9 cellular contexts compared by ENCODE assay signal in genomic region chr11:65452806-65453490, GRCh38. TPM values are rescaled to one million over a fixed set of nuclear protein-coding genes. Genes with fewer than 3 reads are reported as not detected.
DNase-seq lines count a peak whose midpoint lies in the region; ATAC-seq, FAIRE-seq and TF ChIP-seq lines count a peak whose summit lies in the region.
"Had no signal": no experiment of that assay in that cellular context is flagged by ENCODE, and none has a peak within 500 bp of the region (broad histone marks: within the 10 kb centered on the region; RNA-seq: fewer than 3 reads in every experiment).

No MANE protein-coding gene starts in this region.

- TF ChIP-seq POLR2A in K562 (conservative IDR thresholded peaks at IDR 0.05): no peak

- H3K27me3 ChIP-seq in K562 (ENCODE audit: control insufficient read depth in 2 of 2, insufficient read depth in 2 of 2, low read length in 2 of 2): no peaks in the 10 kb centered on the region

- H3K27me3 Mint-ChIP-seq in mesothelial cell of epicardium (ENCODE audit: low read depth): no peaks in the 10 kb centered on the region

- H3K27ac Mint-ChIP-seq in mesothelial cell of epicardium: peak overlapping the region; percentile 83

- H4K20me1 ChIP-seq in K562 (replicated peaks; ENCODE audit: control insufficient read depth, insufficient read depth, low read length): peaks cover 3% of the 10 kb centered on the region; the same call in 1 of the 2 replicates

- no peaks in the 10 kb centered on the region for H3K9me1 ChIP-seq in K562 (ENCODE audit: control insufficient read depth, insufficient read depth, low read length)

- intact Hi-C loops in K562 (cut with micrococcal nuclease): no loop called here
- intact Hi-C loops in left colon (cut with DNase I, micrococcal nuclease): no loop called here

- peaks cover 33% of the 10 kb centered on the region for H3K79me2 ChIP-seq in K562 (ENCODE audit: control insufficient read depth, insufficient read depth, low read length)

- no TSS peak for BruUV-seq in K562 (replicated peaks; lab: Mats Ljungman, UMichigan)

- FAIRE-seq in K562 (lab: Jason Lieb, UNC): no peak

- WGBS in K562 (ENCODE audit: insufficient coverage, low coverage, missing lambda C conversion rate): 54% methylated on average over 8 of the region's 8 CpGs

- H3K4me1 Mint-ChIP-seq in mesothelial cell of epicardium: peaks cover 23% of the 10 kb centered on the region

- ATAC-seq in K562: no peak
- no peak for ATAC-seq in HG03280 (IDR thresholded peaks at IDR 0.05; ENCODE audit: unreplicated experiment)
- ATAC-seq in left colon: no peak

- H3K4me2 ChIP-seq in K562 (ENCODE audit: insufficient read depth, low read length): no peak overlapping the region
- H3K4me2 ChIP-seq: KMS-11 had no signal

- CTCF ChIA-PET in K562 (lab: Yijun Ruan, JAX; ENCODE audit: low intra/inter-chr PET ratio): no interaction called here

- TF ChIP-seq EP300 in K562 (IDR thresholded peaks at IDR 0.05; ENCODE audit: low read length): no peak

- no peaks in the 10 kb centered on the region for H3K9me3 ChIP-seq in K562 (replicated peaks; ENCODE audit: control insufficient read depth, insufficient read depth, low read depth, low read length)

- H3K9me3 Mint-ChIP-seq in mesothelial cell of epicardium: peaks cover 3% of the 10 kb centered on the region

- in situ Hi-C loops in K562 (cut with MboI): no loop called here

- TF ChIP-seq CTCF in K562 (IDR thresholded peaks at IDR 0.05 in 2 of 3, conservative IDR thresholded peaks at IDR 0.05 in 1 of 3; ENCODE audit: insufficient read depth in 2 of 3, low read depth in 1 of 3, low read length in 3 of 3) (no peak), mesothelial cell of epicardium (IDR thresholded peaks at IDR 0.05; ENCODE audit: unreplicated experiment) (no peak)

- H3K4me1 ChIP-seq in K562 (replicated peaks in 1 of 2; ENCODE audit: control insufficient read depth in 2 of 2, insufficient read depth in 2 of 2, low read length in 2 of 2): peaks cover 23 to 40% of the 10 kb centered on the region in 2 experiments; a peak in 4 of 5 replicates

- no peak overlapping the region for H3K4me3 Mint-ChIP-seq in mesothelial cell of epicardium

- DNase-seq in AML-193 (lab: John Stamatoyannopoulos, UW) (peak; percentile 75 to 76), LHCN-M2 (ENCODE audit: low read depth) (peak; percentile 78), K562 (ENCODE audit: extremely low read depth in 1 of 4, low spot score in 3 of 4) (no peak), mesothelial cell of epicardium (ENCODE audit: low spot score in 2 of 2, unreplicated experiment in 2 of 2) (no peak), GM19238 (ENCODE audit: insufficient read length, low spot score) (no peak), inferior parietal cortex (ENCODE audit: extremely low spot score) (no peak), left colon (no peak)

- H3K27ac ChIP-seq in K562 (ENCODE audit: extremely low read depth, low read depth, low read length): no peak overlapping the region
- H3K27ac ChIP-seq: KMS-11 had no signal

- no peak overlapping the region for H3K4me3 ChIP-seq in K562

- POLR2A ChIA-PET in K562 (lab: Yijun Ruan, JAX): interaction anchor here (0.6 to 1.3 kb wide), 5 partner anchors 9 to 47 kb away, joined by 3 to 6 read pairs (median 3); partner anchors contain the start of gene NEAT1

- TF ChIP-seq RAD21 in K562 (CRISPR knock-in tag; conservative IDR thresholded peaks at IDR 0.05 in 1 of 2, IDR thresholded peaks at IDR 0.05 in 1 of 2): no peak

- H3K9ac ChIP-seq in K562 (ENCODE audit: insufficient read depth in 1 of 2, low read depth in 2 of 2, low read length in 2 of 2): no peak overlapping the region; a peak in 1 of 4 replicates
- H3K9ac ChIP-seq: KMS-11 had no signal

- H2AFZ ChIP-seq in K562 (ENCODE audit: low read depth, low read length): no peak overlapping the region

- 0 out of 3 replicates have a peak, but pooled peaks cover 3% of the 10 kb centered on the region for H3K36me3 ChIP-seq in K562 (ENCODE audit: control insufficient read depth, insufficient read depth, low read length)

- H3K36me3 Mint-ChIP-seq in mesothelial cell of epicardium: peaks cover 3% of the 10 kb centered on the region

TF ChIP-seq in K562, 482 proteins besides CTCF, POLR2A, EP300 and RAD21:
- TF ChIP-seq CEBPB (tag; IDR thresholded peaks at IDR 0.05) (peak; percentile 77), CEBPG (CRISPR knock-in tag; IDR thresholded peaks at IDR 0.05) (no peak), CEBPG (tag; conservative IDR thresholded peaks at IDR 0.05 in 1 of 2, IDR thresholded peaks at IDR 0.05 in 1 of 2) (peak; percentile 39 to 67; a peak in 2 of 4 replicates), SAFB (IDR thresholded peaks at IDR 0.05; ENCODE audit: borderline replicate concordance, low read depth, low read length) (no peak), ZBTB9 (CRISPR knock-in tag; IDR thresholded peaks at IDR 0.05) (no peak), KDM1A (IDR thresholded peaks at IDR 0.05) (peak in 1 of 2 experiments; percentile 13; a peak in 1 of 4 replicates)

RNA-seq across cellular contexts. Expression of gene NEAT1, which starts 30.4 kb away (rescaled TPM):
- total RNA-seq in LHCN-M2 (2014; rRNA removed) (29.4 and 37.8 TPM in 2 replicates), K562 (2014; rRNA removed) (15.2 and 20.1 TPM in 2 replicates), K562 (2014; rRNA removed; fragmentation: Illumina TruSeq; extraction: Trizol) (62.8 and 76.9 TPM in 2 replicates), K562 (2015; rRNA removed; fragmentation: Illumina TruSeq; extraction: Trizol) (26.3 and 31.5 TPM in 2 replicates), K562 (2021) (129 and 208 TPM in 2 replicates), mesothelial cell of epicardium (236 to 269 TPM (median 246 TPM) in 3 replicates), left colon (1,000 to 10,000 TPM in 1 of 2 donors, 100 to 1,000 TPM in 1; 818 to 1,135 TPM)
- 88.5 TPM for polyA plus RNA-seq in LHCN-M2 (2012)
- total RNA-seq in K562 (2011; cell fraction: chromatin; rRNA removed; ENCODE audit: low replicate concordance): 684 and 1,510 TPM in 2 replicates
- total RNA-seq in K562 (2011; cell fraction: nucleolus; rRNA removed): 291 and 321 TPM in 2 replicates
- 737 and 1,283 TPM in 2 replicates for total RNA-seq in K562 (2011; cell fraction: nucleoplasm; rRNA removed)
- polyA plus RNA-seq in K562 (2011; rRNA removed) (56.2 and 171 TPM in 2 replicates), K562 (2014; fragmentation: Illumina TruSeq; extraction: Trizol) (137 and 146 TPM in 2 replicates), K562 (2014; fragmentation: Nextera tagmentation; extraction: Ambion mirVana) (10 to 100 TPM; 22.8 to 30.1 TPM), K562 (2014; rRNA removed) (382 and 389 TPM in 2 replicates)
- polyA plus RNA-seq in K562 (2011; cell fraction: cytosol; rRNA removed): 45.5 and 49.2 TPM in 2 replicates
- 234 and 651 TPM in 2 replicates for polyA plus RNA-seq in K562 (2011; cell fraction: nucleus; rRNA removed)
- 312 and 328 TPM in 2 replicates for polyA plus RNA-seq in K562 (2012)
- 92.6 and 137 TPM in 2 replicates for polyA minus RNA-seq in K562 (2011; rRNA and poly(A)+ RNA removed)
- polyA minus RNA-seq in K562 (2011; cell fraction: cytosol; rRNA and poly(A)+ RNA removed): 19.9 and 35.6 TPM in 2 replicates
- polyA minus RNA-seq in K562 (2011; cell fraction: nucleus; rRNA and poly(A)+ RNA removed): 168 and 220 TPM in 2 replicates

RNA-seq across cellular contexts. Expression of gene MALAT1, which starts 45.9 kb away (rescaled TPM):
- total RNA-seq in LHCN-M2 (2014; rRNA removed) (1,575 and 2,461 TPM in 2 replicates), K562 (2014; rRNA removed) (1,943 and 2,212 TPM in 2 replicates), K562 (2014; rRNA removed; fragmentation: Illumina TruSeq; extraction: Trizol) (2,548 and 2,859 TPM in 2 replicates), K562 (2015; rRNA removed; fragmentation: Illumina TruSeq; extraction: Trizol) (2,437 and 2,551 TPM in 2 replicates), K562 (2021) (4,052 and 5,928 TPM in 2 replicates), mesothelial cell of epicardium (15,343 to 16,172 TPM (median 16,018 TPM) in 3 replicates), left colon (1,000 to 10,000 TPM; 7,483 to 9,013 TPM)
- 343 TPM for polyA plus RNA-seq in LHCN-M2 (2012)
- total RNA-seq in K562 (2011; cell fraction: chromatin; rRNA removed; ENCODE audit: low replicate concordance): 25,088 and 54,166 TPM in 2 replicates
- total RNA-seq in K562 (2011; cell fraction: nucleolus; rRNA removed): 9,055 and 12,105 TPM in 2 replicates
- 29,585 and 58,308 TPM in 2 replicates for total RNA-seq in K562 (2011; cell fraction: nucleoplasm; rRNA removed)
- polyA plus RNA-seq in K562 (2011; rRNA removed) (980 and 1,205 TPM in 2 replicates), K562 (2014; fragmentation: Illumina TruSeq; extraction: Trizol) (363 and 398 TPM in 2 replicates), K562 (2014; fragmentation: Nextera tagmentation; extraction: Ambion mirVana) (1,000 to 10,000 TPM; 1,606 to 8,715 TPM), K562 (2014; rRNA removed) (1,666 and 2,351 TPM in 2 replicates)
- polyA plus RNA-seq in K562 (2011; cell fraction: cytosol; rRNA removed): 93.6 and 371 TPM in 2 replicates
- 5,475 and 8,513 TPM in 2 replicates for polyA plus RNA-seq in K562 (2011; cell fraction: nucleus; rRNA removed)
- polyA plus RNA-seq in K562 (2012): 1,113 and 1,346 TPM in 2 replicates
- polyA minus RNA-seq in K562 (2011; rRNA and poly(A)+ RNA removed): 5,106 and 10,064 TPM in 2 replicates
- 2,869 and 5,041 TPM in 2 replicates for polyA minus RNA-seq in K562 (2011; cell fraction: cytosol; rRNA and poly(A)+ RNA removed)
- 20,177 and 33,147 TPM in 2 replicates for polyA minus RNA-seq in K562 (2011; cell fraction: nucleus; rRNA and poly(A)+ RNA removed)

Comparison
In these comparisons a context has a peak if more than half of its experiments do, and no peak if none do; other contexts are left out.
1. DNase-seq: peak in AML-193 (2 of 2) and LHCN-M2 (single experiment); none in K562 (0 of 4), mesothelial cell of epicardium (0 of 2), GM19238 (single experiment), inferior parietal cortex (single experiment) and left colon (0 of 2).